ENCODE assay signal across 12 cellular contexts in the genomic region with DNA sequence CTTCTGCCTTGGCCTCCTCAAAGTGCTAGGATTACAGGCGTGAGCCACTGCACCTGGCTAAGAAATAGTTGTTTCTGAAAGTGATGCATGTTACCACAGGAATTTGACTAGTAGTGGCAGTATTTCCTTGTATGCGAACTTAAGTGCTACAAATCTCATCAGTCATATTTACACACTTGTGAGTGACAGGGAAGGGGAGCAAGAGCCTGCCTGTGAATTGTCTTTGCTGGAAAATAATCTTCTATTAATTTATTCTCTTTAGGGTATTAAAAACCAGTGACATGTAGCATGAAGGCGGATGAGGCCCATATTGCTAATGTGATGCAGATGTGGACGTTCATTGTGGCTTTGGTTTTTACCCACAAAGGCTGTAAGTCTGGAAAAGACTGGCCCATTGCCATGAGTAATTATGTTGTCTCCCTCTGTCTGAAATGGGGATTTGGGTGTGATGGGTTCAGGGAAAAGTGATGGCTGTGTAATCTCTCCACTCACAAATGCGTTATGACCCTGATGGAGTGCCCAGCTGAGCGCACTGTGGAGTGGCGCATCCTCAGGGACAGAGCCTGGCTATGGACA.
A peak's percentile ranks its signal among the peaks of the same experiment; 100 is the strongest.
DNase-seq lines count a peak whose midpoint lies in the region; ATAC-seq lines count a peak whose summit lies in the region.
"Had no signal": no experiment of that assay in that cellular context is flagged by ENCODE, and none has a peak within 500 bp of the region (broad histone marks: within the 10 kb centered on the region; RNA-seq: fewer than 3 reads in every experiment).

No MANE protein-coding gene starts in this region.

- H3K4me3 Mint-ChIP-seq in activated CD4-positive, alpha-beta T cell treated with anti-CD3 and anti-CD28 coated beads for 36 hours, result no peak overlapping the region
- peak overlapping the region; percentile 29 for H3K4me3 Mint-ChIP-seq in stimulated activated effector memory CD8-positive, alpha-beta T cell treated with anti-CD3 and anti-CD28 coated beads, Interleukin-12 subunit alpha, Interleukin-12 subunit beta, amount 100 ng/mL, for 72 hours
- H3K4me3 Mint-ChIP-seq: CD14-positive monocyte had no signal

- no peak overlapping the region for H3K56ac ChIP-seq in mesendoderm (ENCODE audit: low read length)

- no peak overlapping the region for H2BK15ac ChIP-seq in mesendoderm (replicated peaks; ENCODE audit: low read depth)

- no peaks in the 10 kb centered on the region for H3K27me3 ChIP-seq in mesendoderm (ENCODE audit: insufficient read depth, low read length, poor library complexity)
- H3K27me3 ChIP-seq: suprapubic skin had no signal

- H3K4me1 Mint-ChIP-seq in activated CD4-positive, alpha-beta T cell treated with anti-CD3 and anti-CD28 coated beads for 36 hours, result peaks cover 31% of the 10 kb centered on the region
- H3K4me1 Mint-ChIP-seq in stimulated activated effector memory CD8-positive, alpha-beta T cell treated with anti-CD3 and anti-CD28 coated beads, Interleukin-12 subunit alpha, Interleukin-12 subunit beta, amount 100 ng/mL, for 72 hours, result peaks cover 47% of the 10 kb centered on the region

- no peak overlapping the region for H3K23ac ChIP-seq in mesendoderm (ENCODE audit: low read length)

- H3K4me1 ChIP-seq in mesendoderm (ENCODE audit: control insufficient read depth, low read depth, low read length), result no peaks in the 10 kb centered on the region
- H3K4me1 ChIP-seq: suprapubic skin had no signal

- H3K4me3 ChIP-seq in mesendoderm (ENCODE audit: low read length), result no peak overlapping the region
- H3K4me3 ChIP-seq: suprapubic skin had no signal

- no peak overlapping the region for H3K4me2 ChIP-seq in mesendoderm (ENCODE audit: low read length)

- no peak overlapping the region for H3K4ac ChIP-seq in mesendoderm (ENCODE audit: low read depth, low read length)

- no peak overlapping the region for H3K9ac ChIP-seq in mesendoderm (ENCODE audit: low read length)

- WGBS in mesendoderm (ENCODE audit: extremely low coverage, insufficient coverage, low lambda C conversion rate), result no CpG with 5 or more reads among the region's 7 CpGs

- no peak for DNase-seq in activated CD4-positive, alpha-beta T cell treated with anti-CD3 and anti-CD28 coated beads for 36 hours
- DNase-seq in activated CD4-positive, alpha-beta T cell treated with anti-CD3 and anti-CD28 coated beads for 48 hours, result no peak
- DNase-seq in NCI-H524 (lab: John Stamatoyannopoulos, UW), result peak; percentile 47 to 74
- DNase-seq in dedifferentiated amniotic fluid mesenchymal stem cell (ENCODE audit: extremely low spot score), result peak; percentile 69
- no peak for DNase-seq in stimulated activated effector memory CD8-positive, alpha-beta T cell treated with anti-CD3 and anti-CD28 coated beads, Interleukin-12 subunit alpha, Interleukin-12 subunit beta, amount 100 ng/mL, for 72 hours (ENCODE audit: low spot score in 2 of 2)
- DNase-seq in mesendoderm, result no peak
- DNase-seq in effector CD4-positive, alpha-beta T cell, result no peak
- DNase-seq: caudate nucleus, NCI-H2171 had no signal

- no peak overlapping the region for H3K27ac ChIP-seq in mesendoderm (ENCODE audit: low read depth, low read length)
- H3K27ac ChIP-seq: suprapubic skin had no signal

- H3K18ac ChIP-seq in mesendoderm (ENCODE audit: low read length), result no peak overlapping the region

- no peak overlapping the region for H3K27ac Mint-ChIP-seq in activated CD4-positive, alpha-beta T cell treated with anti-CD3 and anti-CD28 coated beads for 36 hours
- H3K27ac Mint-ChIP-seq in stimulated activated effector memory CD8-positive, alpha-beta T cell treated with anti-CD3 and anti-CD28 coated beads, Interleukin-12 subunit alpha, Interleukin-12 subunit beta, amount 100 ng/mL, for 72 hours, result peak overlapping the region; percentile 41

- peaks cover 17% of the 10 kb centered on the region for H3K79me1 ChIP-seq in mesendoderm (ENCODE audit: low read length)

- ATAC-seq in activated CD4-positive, alpha-beta T cell treated with anti-CD3 and anti-CD28 coated beads for 36 hours, result peak; percentile 49
- ATAC-seq in stimulated activated effector memory CD8-positive, alpha-beta T cell treated with anti-CD3 and anti-CD28 coated beads, Interleukin-12 subunit alpha, Interleukin-12 subunit beta, amount 100 ng/mL, for 72 hours, result peak; percentile 71
- no peak for ATAC-seq in HG03135 (IDR thresholded peaks at IDR 0.05; ENCODE audit: unreplicated experiment)

- CTCF ChIA-PET in activated CD4-positive, alpha-beta T cell treated with anti-CD3 and anti-CD28 coated beads for 36 hours (lab: Charles Lee), result no interaction called here

- no peak overlapping the region for H2AK5ac ChIP-seq in mesendoderm (ENCODE audit: low read length)

- H3K36me3 Mint-ChIP-seq in activated CD4-positive, alpha-beta T cell treated with anti-CD3 and anti-CD28 coated beads for 36 hours (ENCODE audit: low read depth), result peaks cover 26% of the 10 kb centered on the region
- H3K36me3 Mint-ChIP-seq in stimulated activated effector memory CD8-positive, alpha-beta T cell treated with anti-CD3 and anti-CD28 coated beads, Interleukin-12 subunit alpha, Interleukin-12 subunit beta, amount 100 ng/mL, for 72 hours, result peaks cover 10% of the 10 kb centered on the region

- no peaks in the 10 kb centered on the region for H3K27me3 Mint-ChIP-seq in activated CD4-positive, alpha-beta T cell treated with anti-CD3 and anti-CD28 coated beads for 36 hours

- POLR2A ChIA-PET in activated CD4-positive, alpha-beta T cell treated with anti-CD3 and anti-CD28 coated beads for 36 hours (lab: Charles Lee), result no interaction called here

- no peak overlapping the region for H2BK120ac ChIP-seq in mesendoderm (ENCODE audit: low read depth, low read length)

- intact Hi-C loops in activated CD4-positive, alpha-beta T cell treated with anti-CD3 and anti-CD28 coated beads for 36 hours (cut with DNase I, micrococcal nuclease), result loop anchor here in 1 of 2 experiments (1.0 to 10.0 kb wide), 3 partner anchors 8 to 1149 kb away; no protein-coding TSS in a partner anchor

- H3K9me3 Mint-ChIP-seq in activated CD4-positive, alpha-beta T cell treated with anti-CD3 and anti-CD28 coated beads for 36 hours (ENCODE audit: low read depth), result peaks cover 17% of the 10 kb centered on the region
- H3K9me3 Mint-ChIP-seq in stimulated activated effector memory CD8-positive, alpha-beta T cell treated with anti-CD3 and anti-CD28 coated beads, Interleukin-12 subunit alpha, Interleukin-12 subunit beta, amount 100 ng/mL, for 72 hours, result peaks cover 8% of the 10 kb centered on the region

- peaks cover 14% of the 10 kb centered on the region for H3K79me2 ChIP-seq in mesendoderm (ENCODE audit: control insufficient read depth, insufficient read depth, low read length)

- H3K36me3 ChIP-seq in mesendoderm (ENCODE audit: control insufficient read depth, insufficient read depth, low read length), result no peaks in the 10 kb centered on the region
- H3K36me3 ChIP-seq: suprapubic skin had no signal

- H4K8ac ChIP-seq in mesendoderm (ENCODE audit: low read depth, low read length), result no peak overlapping the region

- H4K5ac ChIP-seq in mesendoderm (ENCODE audit: low read length), result no peak overlapping the region

- H2BK5ac ChIP-seq in mesendoderm (ENCODE audit: low read length), result no peak overlapping the region

Comparison
In these comparisons a context has a peak if more than half of its experiments do, and no peak if none do; other contexts are left out.
1. DNase-seq: peak in NCI-H524 (2 of 2) and dedifferentiated amniotic fluid mesenchymal stem cell (single experiment); none in activated CD4-positive, alpha-beta T cell treated with anti-CD3 and anti-CD28 coated beads for 36 hours (single experiment), activated CD4-positive, alpha-beta T cell treated with anti-CD3 and anti-CD28 coated beads for 48 hours (single experiment), stimulated activated effector memory CD8-positive, alpha-beta T cell treated with anti-CD3 and anti-CD28 coated beads, Interleukin-12 subunit alpha, Interleukin-12 subunit beta, amount 100 ng/mL, for 72 hours (0 of 2), mesendoderm (single experiment) and effector CD4-positive, alpha-beta T cell (single experiment).